In genomic region chr5:14439087-14439841, GRCh38 we compare ENCODE assay signal across 18 cellular contexts.
A peak's percentile ranks its signal among the peaks of the same experiment; 100 is the strongest.
DNase-seq lines count a peak whose midpoint lies in the region; ATAC-seq, FAIRE-seq and TF ChIP-seq lines count a peak whose summit lies in the region.
"Had no signal": no experiment of that assay in that cellular context is flagged by ENCODE, and none has a peak within 500 bp of the region (broad histone marks: within the 10 kb centered on the region; RNA-seq: fewer than 3 reads in every experiment).

No MANE protein-coding gene starts in this region.

- no peaks in the 10 kb centered on the region for H3K27me3 Mint-ChIP-seq in progenitor cell of endocrine pancreas

- no peak for TF ChIP-seq CTCF in heart left ventricle (IDR thresholded peaks at IDR 0.05)
- no peak for TF ChIP-seq CTCF in esophagus muscularis mucosa (IDR thresholded peaks at IDR 0.05)
- no peak for TF ChIP-seq CTCF in progenitor cell of endocrine pancreas (IDR thresholded peaks at IDR 0.05; ENCODE audit: unreplicated experiment)
- TF ChIP-seq CTCF in D721Med (IDR thresholded peaks at IDR 0.05; ENCODE audit: insufficient read depth, missing control alignments): no peak

- H3K4me3 ChIP-seq in heart left ventricle (peak overlapping the region in 1 of 12 donors; percentile 64), right cardiac atrium (ENCODE audit: low read length) (no peak overlapping the region), esophagus muscularis mucosa (no peak overlapping the region)
- H3K4me3 ChIP-seq: mucosa of descending colon, right lobe of liver had no signal

- intact Hi-C loops in heart left ventricle (cut with DNase I): no loop called here
- intact Hi-C loops in right cardiac atrium (cut with DNase I): no loop called here
- intact Hi-C loops in esophagus muscularis mucosa (cut with DNase I): no loop called here

- H3K27me3 ChIP-seq in heart left ventricle: no peaks in the 10 kb centered on the region
- H3K27me3 ChIP-seq in right cardiac atrium (ENCODE audit: control insufficient read depth, insufficient read depth): no peaks in the 10 kb centered on the region
- no peaks in the 10 kb centered on the region for H3K27me3 ChIP-seq in esophagus muscularis mucosa
- H3K27me3 ChIP-seq: right lobe of liver had no signal

- H3K27ac Mint-ChIP-seq in progenitor cell of endocrine pancreas: peak overlapping the region; percentile 34

- H3K27ac ChIP-seq in heart left ventricle (peak overlapping the region in 8 of 12 donors; percentile 41 to 85 (median 79)), right cardiac atrium (ENCODE audit: low read length) (no peak overlapping the region), esophagus muscularis mucosa (replicated peaks in 1 of 4) (peak overlapping the region; percentile 81 to 88 (median 85)), substantia nigra (ENCODE audit: low read depth, low read length, poor library complexity, severe bottlenecking) (no peak overlapping the region)
- H3K27ac ChIP-seq: right lobe of liver had no signal

- TF ChIP-seq POLR2A in heart left ventricle (IDR thresholded peaks at IDR 0.05) (no peak), esophagus muscularis mucosa (IDR thresholded peaks at IDR 0.05; ENCODE audit: low read depth) (no peak)

- H3K9me3 ChIP-seq in heart left ventricle: no peaks in the 10 kb centered on the region
- peaks cover 2% of the 10 kb centered on the region for H3K9me3 ChIP-seq in right cardiac atrium (ENCODE audit: control insufficient read depth, low read length)
- no peaks in the 10 kb centered on the region for H3K9me3 ChIP-seq in esophagus muscularis mucosa
- H3K9me3 ChIP-seq: mucosa of descending colon, right lobe of liver had no signal

- H3K4me1 ChIP-seq in heart left ventricle (peaks cover 0 to 24% (median under 1%) of the 10 kb centered on the region in 12 donors), right cardiac atrium (ENCODE audit: control insufficient read depth, insufficient read depth, low read length) (no peaks in the 10 kb centered on the region), esophagus muscularis mucosa (peaks cover 18 to 41% (median 38%) of the 10 kb centered on the region in 4 donors)
- H3K4me1 ChIP-seq: right lobe of liver had no signal

- DNase-seq in heart left ventricle: no peak
- DNase-seq in right cardiac atrium: no peak
- no peak for DNase-seq in esophagus muscularis mucosa (ENCODE audit: extremely low spot score)
- no peak for DNase-seq in progenitor cell of endocrine pancreas (ENCODE audit: low spot score, unreplicated experiment)
- no peak for DNase-seq in activated CD4-positive, alpha-beta T cell treated with anti-CD3 and anti-CD28 coated beads, Interleukin-2, amount 50 U/mL, for 48 hours
- no peak for DNase-seq in substantia nigra (lab: John Stamatoyannopoulos, UW)
- no peak for DNase-seq in D721Med (ENCODE audit: insufficient read length, low spot score)
- DNase-seq in activated effector memory CD4-positive, alpha-beta T cell treated with anti-CD3 and anti-CD28 coated beads, Interleukin-2, amount 50 U/mL, for 16 hours: no peak
- DNase-seq: activated T-cell treated with anti-CD3 and anti-CD28 coated beads, Interleukin-2, amount 50 U/mL, for 1 hour; AML-193; anterior cingulate cortex; DND-41; mucosa of descending colon; NCI-H1092; right lobe of liver had no signal

- no peaks in the 10 kb centered on the region for H3K9me3 Mint-ChIP-seq in progenitor cell of endocrine pancreas (ENCODE audit: low read depth)

- H3K36me3 ChIP-seq in heart left ventricle (peaks cover 0 to 10% (median 0%) of the 10 kb centered on the region in 9 donors), esophagus muscularis mucosa (peaks cover 0 to 8% (median 3%) of the 10 kb centered on the region in 4 donors)
- H3K36me3 ChIP-seq: right lobe of liver had no signal

- no peak for TF ChIP-seq EP300 in esophagus muscularis mucosa (IDR thresholded peaks at IDR 0.05)

- no peak for ATAC-seq in heart left ventricle
- no peak for ATAC-seq in right cardiac atrium
- ATAC-seq: activated CD4-positive, CD25-positive, alpha-beta regulatory T cell treated with anti-CD3 and anti-CD28 coated beads, Interleukin-2, amount 50 U/mL, for 24 hours; HepG2; mucosa of descending colon; right lobe of liver had no signal

- H3K36me3 Mint-ChIP-seq in progenitor cell of endocrine pancreas (ENCODE audit: insufficient read depth): peaks cover 31% of the 10 kb centered on the region

- peaks cover 15% of the 10 kb centered on the region for H3K4me1 Mint-ChIP-seq in progenitor cell of endocrine pancreas (ENCODE audit: low read depth)

- no peak for FAIRE-seq in D721Med (lab: Jason Lieb, UNC)
- FAIRE-seq: H54, HepG2 had no signal

- H3K4me3 Mint-ChIP-seq in progenitor cell of endocrine pancreas (ENCODE audit: low read depth): no peak overlapping the region

- WGBS in heart left ventricle, 4 donors: 84 to 89% (median 87%) methylated on average over 12 of the region's 12 CpGs
- 78% methylated on average over 12 of the region's 12 CpGs for WGBS in right cardiac atrium
- WGBS in esophagus muscularis mucosa: 74% methylated on average over 12 of the region's 12 CpGs

Comparison
In these comparisons a context has a peak if more than half of its experiments do, and no peak if none do; other contexts are left out.
1. H3K27ac ChIP-seq: peak in heart left ventricle (8 of 12) and esophagus muscularis mucosa (4 of 4); none in right cardiac atrium (single experiment) and substantia nigra (single experiment).